Comparison of ENCODE assay signal across 19 cellular contexts in the genomic region with DNA sequence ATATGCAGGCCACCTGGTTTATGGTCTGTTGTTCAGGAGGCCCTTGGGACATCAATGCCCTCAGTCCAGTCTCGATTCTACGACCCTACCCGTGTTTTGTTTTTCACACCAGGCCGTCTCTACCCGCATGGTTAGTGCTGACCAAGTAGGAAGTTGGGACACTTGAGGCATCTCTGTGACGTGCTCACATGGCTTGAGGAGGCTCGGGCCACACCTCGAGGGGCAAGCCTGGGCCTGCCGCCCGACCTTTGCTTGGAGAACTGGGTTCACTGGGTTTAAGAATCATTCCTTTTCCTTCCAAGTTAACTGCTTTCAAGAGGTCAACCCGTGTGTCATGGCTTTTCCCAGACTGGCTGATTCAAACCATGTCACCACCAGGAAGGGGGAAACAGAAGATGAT.
DNase-seq lines count a peak whose midpoint lies in the region; ATAC-seq and TF ChIP-seq lines count a peak whose summit lies in the region.
"Had no signal": no experiment of that assay in that cellular context is flagged by ENCODE, and none has a peak within 500 bp of the region (broad histone marks: within the 10 kb centered on the region; RNA-seq: fewer than 3 reads in every experiment).

No MANE protein-coding gene starts in this region.

- WGBS in esophagus squamous epithelium, 2 donors = 25 to 38% methylated on average over 3 to 11 of the region's 11 CpGs

- no peak for TF ChIP-seq CTCF in esophagus squamous epithelium (IDR thresholded peaks at IDR 0.05)
- TF ChIP-seq CTCF in neutrophil (IDR thresholded peaks at IDR 0.05) = no peak

- no peak for DNase-seq in T-helper 17 cell
- DNase-seq in esophagus squamous epithelium (lab: John Stamatoyannopoulos, UW) = no peak
- no peak for DNase-seq in middle frontal gyrus (ENCODE audit: extremely low spot score, low spot score)
- DNase-seq in activated T-helper 1 cell treated with anti-CD3 and anti-CD28 coated beads, Interleukin-12 subunit alpha, Interleukin-12 subunit beta, Interleukin-2, Interleukin-4 antibody, amounts not matched to agents 30 ng/mL and 10 ng/mL and 1 ng/mL, durations not matched to agents 14 hours and 24 hours and 36 hours (ENCODE audit: low spot score) = no peak
- DNase-seq: activated CD4-positive, alpha-beta T cell treated with anti-CD3 and anti-CD28 coated beads, Interleukin-2, amount 10 ng/mL, durations not matched to agents 7 days and 5 days; activated naive CD8-positive, alpha-beta T cell treated with anti-CD3 and anti-CD28 coated beads, Interleukin-2, amount 50 U/mL, for 24 hours; activated T-cell treated with anti-CD3 and anti-CD28 coated beads for 4 hours; H7; hypothalamus; NCI-H1092 treated with DMSO at 0.1 percent for 48 hours; NCI-H2171; Right ventricle myocardium superior; stimulated activated CD4-positive, alpha-beta T cell treated with anti-CD3 and anti-CD28 coated beads, Interleukin-4, amount 100 ng/mL, for 1 hour had no signal

- peak in 1 of 4 donors; percentile 3 for TF ChIP-seq POLR2A in esophagus squamous epithelium (IDR thresholded peaks at IDR 0.05)

- no peak for ATAC-seq in T-helper 17 cell
- no peak for ATAC-seq in GM18907 (IDR thresholded peaks at IDR 0.05; ENCODE audit: unreplicated experiment)
- no peak for ATAC-seq in GM19452 (IDR thresholded peaks at IDR 0.05; ENCODE audit: unreplicated experiment)
- ATAC-seq: activated naive CD8-positive, alpha-beta T cell treated with anti-CD3 and anti-CD28 coated beads, Interleukin-2, amount 50 U/mL, for 24 hours; right lobe of liver had no signal

- no peaks in the 10 kb centered on the region for H3K9me3 Mint-ChIP-seq in activated T-helper 1 cell treated with anti-CD3 and anti-CD28 coated beads, Interleukin-12 subunit alpha, Interleukin-12 subunit beta, Interleukin-2, Interleukin-4 antibody, amounts not matched to agents 30 ng/mL and 10 ng/mL and 1 ng/mL, durations not matched to agents 14 hours and 24 hours and 36 hours
- H3K9me3 Mint-ChIP-seq: activated naive CD8-positive, alpha-beta T cell treated with anti-CD3 and anti-CD28 coated beads, Interleukin-2, amount 50 U/mL, for 24 hours; IgD-negative memory B cell; T-helper 2 cell treated with Interferon-gamma antibody and Interleukin-4, amounts not matched to agents 5 μg/mL and 100 μg/mL, for 36 hours had no signal

- intact Hi-C loops in esophagus squamous epithelium (cut with DNase I) = no loop called here
- intact Hi-C loops in activated T-helper 1 cell treated with anti-CD3 and anti-CD28 coated beads, Interleukin-12 subunit alpha, Interleukin-12 subunit beta, Interleukin-2, Interleukin-4 antibody, amounts not matched to agents 30 ng/mL and 10 ng/mL and 1 ng/mL, durations not matched to agents 14 hours and 24 hours and 36 hours (cut with micrococcal nuclease) = no loop called here

- no peaks in the 10 kb centered on the region for H3K36me3 Mint-ChIP-seq in T-helper 17 cell (ENCODE audit: low read depth)
- no peaks in the 10 kb centered on the region for H3K36me3 Mint-ChIP-seq in activated T-helper 1 cell treated with anti-CD3 and anti-CD28 coated beads, Interleukin-12 subunit alpha, Interleukin-12 subunit beta, Interleukin-2, Interleukin-4 antibody, amounts not matched to agents 30 ng/mL and 10 ng/mL and 1 ng/mL, durations not matched to agents 14 hours and 24 hours and 36 hours (ENCODE audit: low read depth)

- peaks cover 32% of the 10 kb centered on the region for H3K4me1 Mint-ChIP-seq in T-helper 17 cell
- peaks cover 26% of the 10 kb centered on the region for H3K4me1 Mint-ChIP-seq in activated T-helper 1 cell treated with anti-CD3 and anti-CD28 coated beads, Interleukin-12 subunit alpha, Interleukin-12 subunit beta, Interleukin-2, Interleukin-4 antibody, amounts not matched to agents 30 ng/mL and 10 ng/mL and 1 ng/mL, durations not matched to agents 14 hours and 24 hours and 36 hours (ENCODE audit: low read depth)

- no peaks in the 10 kb centered on the region for H3K27me3 Mint-ChIP-seq in T-helper 17 cell
- no peaks in the 10 kb centered on the region for H3K27me3 Mint-ChIP-seq in activated T-helper 1 cell treated with anti-CD3 and anti-CD28 coated beads, Interleukin-12 subunit alpha, Interleukin-12 subunit beta, Interleukin-2, Interleukin-4 antibody, amounts not matched to agents 30 ng/mL and 10 ng/mL and 1 ng/mL, durations not matched to agents 14 hours and 24 hours and 36 hours (ENCODE audit: insufficient read depth)
- H3K27me3 Mint-ChIP-seq: activated CD4-positive, alpha-beta T cell treated with anti-CD3 and anti-CD28 coated beads, Interleukin-2, amount 10 ng/mL, durations not matched to agents 7 days and 5 days; activated naive CD8-positive, alpha-beta T cell treated with anti-CD3 and anti-CD28 coated beads, Interleukin-2, amount 50 U/mL, for 24 hours; IgD-negative memory B cell had no signal

- H3K27ac ChIP-seq in esophagus squamous epithelium (peak overlapping the region; percentile 89 to 96 (median 95)), neutrophil (peak overlapping the region; percentile 81)
- H3K27ac ChIP-seq: right lobe of liver had no signal

- peak overlapping the region; percentile 56 for H3K27ac Mint-ChIP-seq in T-helper 17 cell
- H3K27ac Mint-ChIP-seq in activated T-helper 1 cell treated with anti-CD3 and anti-CD28 coated beads, Interleukin-12 subunit alpha, Interleukin-12 subunit beta, Interleukin-2, Interleukin-4 antibody, amounts not matched to agents 30 ng/mL and 10 ng/mL and 1 ng/mL, durations not matched to agents 14 hours and 24 hours and 36 hours = no peak overlapping the region
- H3K27ac Mint-ChIP-seq: activated CD4-positive, alpha-beta T cell treated with anti-CD3 and anti-CD28 coated beads, Interleukin-2, amount 10 ng/mL, durations not matched to agents 7 days and 5 days; activated naive CD8-positive, alpha-beta T cell treated with anti-CD3 and anti-CD28 coated beads, Interleukin-2, amount 50 U/mL, for 24 hours; T-helper 2 cell treated with Interferon-gamma antibody and Interleukin-4, amounts not matched to agents 5 μg/mL and 100 μg/mL, for 36 hours had no signal

- H3K4me3 Mint-ChIP-seq in T-helper 17 cell = no peak overlapping the region
- no peak overlapping the region for H3K4me3 Mint-ChIP-seq in activated T-helper 1 cell treated with anti-CD3 and anti-CD28 coated beads, Interleukin-12 subunit alpha, Interleukin-12 subunit beta, Interleukin-2, Interleukin-4 antibody, amounts not matched to agents 30 ng/mL and 10 ng/mL and 1 ng/mL, durations not matched to agents 14 hours and 24 hours and 36 hours
- H3K4me3 Mint-ChIP-seq: activated CD4-positive, alpha-beta T cell treated with anti-CD3 and anti-CD28 coated beads, Interleukin-2, amount 10 ng/mL, durations not matched to agents 7 days and 5 days; activated naive CD8-positive, alpha-beta T cell treated with anti-CD3 and anti-CD28 coated beads, Interleukin-2, amount 50 U/mL, for 24 hours; IgD-negative memory B cell; T-helper 2 cell treated with Interferon-gamma antibody and Interleukin-4, amounts not matched to agents 5 μg/mL and 100 μg/mL, for 36 hours had no signal

- H3K4me1 ChIP-seq in esophagus squamous epithelium = peaks cover 40 to 87% (median 47%) of the 10 kb centered on the region in 3 donors
- peaks cover 18 to 38% of the 10 kb centered on the region in 2 experiments for H3K4me1 ChIP-seq in neutrophil (ENCODE audit: control insufficient read depth in 1 of 2, insufficient read depth in 1 of 2, low read depth in 1 of 2, low read length in 1 of 2)

- H3K9me3 ChIP-seq in T-helper 17 cell (ENCODE audit: control insufficient read depth, low read length, poor library complexity, severe bottlenecking) (no peaks in the 10 kb centered on the region), esophagus squamous epithelium (no peaks in the 10 kb centered on the region), neutrophil (no peaks in the 10 kb centered on the region)
- H3K9me3 ChIP-seq: right lobe of liver had no signal

- H3K4me3 ChIP-seq in esophagus squamous epithelium = no peak overlapping the region
- no peak overlapping the region for H3K4me3 ChIP-seq in neutrophil (ENCODE audit: low read depth in 1 of 2, low read length in 1 of 2)
- H3K4me3 ChIP-seq: right lobe of liver had no signal

- H3K36me3 ChIP-seq in esophagus squamous epithelium = peaks cover 0 to 7% (median 0%) of the 10 kb centered on the region in 3 donors
- peaks cover 16% of the 10 kb centered on the region for H3K36me3 ChIP-seq in neutrophil
- H3K36me3 ChIP-seq: right lobe of liver had no signal

- H3K27me3 ChIP-seq in esophagus squamous epithelium (no peaks in the 10 kb centered on the region), neutrophil (no peaks in the 10 kb centered on the region)
- H3K27me3 ChIP-seq: right lobe of liver had no signal
